In the genomic region with DNA sequence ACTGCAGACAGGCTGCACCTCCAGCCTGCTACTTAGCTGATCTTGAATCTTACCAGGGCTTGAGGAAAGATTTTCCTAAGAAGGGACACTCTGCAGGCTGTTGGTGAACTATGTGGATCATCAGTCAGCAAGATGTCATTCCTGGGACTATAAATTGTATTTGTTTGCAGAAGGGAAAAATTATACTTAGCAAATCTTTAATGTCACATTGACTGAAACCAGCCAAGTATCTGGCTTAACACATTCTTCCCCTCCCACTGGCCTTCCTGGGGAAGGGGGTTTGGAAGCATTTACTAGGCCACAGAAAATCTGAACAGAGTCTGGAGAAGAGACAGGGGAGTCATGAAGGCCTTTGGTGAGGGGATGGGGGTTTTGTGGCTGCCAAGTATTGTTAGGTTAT, we compare ENCODE assay signal across 1 cellular context.
TF ChIP-seq lines count a peak whose summit lies in the region.

No MANE protein-coding gene starts in this region.

TF ChIP-seq in A549, 52 proteins besides CTCF, POLR2A, EP300 and RAD21:
- TF ChIP-seq NR3C1 (IDR thresholded peaks at IDR 0.05) (no peak), SREBF2 (IDR thresholded peaks at IDR 0.05) (no peak), RARB (CRISPR knock-in tag; IDR thresholded peaks at IDR 0.05) (no peak), RFX5 (IDR thresholded peaks at IDR 0.05) (no peak), ZC3H11A (IDR thresholded peaks at IDR 0.05) (no peak), ZSCAN20 (CRISPR knock-in tag; IDR thresholded peaks at IDR 0.05) (no peak), GATA3 (IDR thresholded peaks at IDR 0.05; ENCODE audit: borderline replicate concordance) (no peak), FOSL2 (IDR thresholded peaks at IDR 0.05) (no peak), FOSL2 (CRISPR knock-in tag; IDR thresholded peaks at IDR 0.05) (no peak), TFCP2L1 (CRISPR knock-in tag; IDR thresholded peaks at IDR 0.05) (no peak), EHMT2 (IDR thresholded peaks at IDR 0.05; ENCODE audit: low read depth) (no peak), FOSB (CRISPR knock-in tag; IDR thresholded peaks at IDR 0.05) (no peak), PHF8 (IDR thresholded peaks at IDR 0.05; ENCODE audit: borderline replicate concordance, low read depth) (no peak), CHD2 (IDR thresholded peaks at IDR 0.05; ENCODE audit: low read length, partially characterized antibody) (no peak), JUN (IDR thresholded peaks at IDR 0.05) (no peak)
- TF ChIP-seq, protein P1, sequence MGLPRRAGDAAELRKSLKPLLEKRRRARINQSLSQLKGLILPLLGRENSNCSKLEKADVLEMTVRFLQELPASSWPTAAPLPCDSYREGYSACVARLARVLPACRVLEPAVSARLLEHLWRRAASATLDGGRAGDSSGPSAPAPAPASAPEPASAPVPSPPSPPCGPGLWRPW (IDR thresholded peaks at IDR 0.05), result no peak
- TF ChIP-seq, protein P2, sequence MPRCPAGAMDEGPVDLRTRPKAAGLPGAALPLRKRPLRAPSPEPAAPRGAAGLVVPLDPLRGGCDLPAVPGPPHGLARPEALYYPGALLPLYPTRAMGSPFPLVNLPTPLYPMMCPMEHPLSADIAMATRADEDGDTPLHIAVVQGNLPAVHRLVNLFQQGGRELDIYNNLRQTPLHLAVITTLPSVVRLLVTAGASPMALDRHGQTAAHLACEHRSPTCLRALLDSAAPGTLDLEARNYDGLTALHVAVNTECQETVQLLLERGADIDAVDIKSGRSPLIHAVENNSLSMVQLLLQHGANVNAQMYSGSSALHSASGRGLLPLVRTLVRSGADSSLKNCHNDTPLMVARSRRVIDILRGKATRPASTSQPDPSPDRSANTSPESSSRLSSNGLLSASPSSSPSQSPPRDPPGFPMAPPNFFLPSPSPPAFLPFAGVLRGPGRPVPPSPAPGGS (IDR thresholded peaks at IDR 0.05), result no peak
- TF ChIP-seq, protein P3, sequence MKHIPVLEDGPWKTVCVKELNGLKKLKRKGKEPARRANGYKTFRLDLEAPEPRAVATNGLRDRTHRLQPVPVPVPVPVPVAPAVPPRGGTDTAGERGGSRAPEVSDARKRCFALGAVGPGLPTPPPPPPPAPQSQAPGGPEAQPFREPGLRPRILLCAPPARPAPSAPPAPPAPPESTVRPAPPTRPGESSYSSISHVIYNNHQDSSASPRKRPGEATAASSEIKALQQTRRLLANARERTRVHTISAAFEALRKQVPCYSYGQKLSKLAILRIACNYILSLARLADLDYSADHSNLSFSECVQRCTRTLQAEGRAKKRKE (CRISPR knock-in tag; IDR thresholded peaks at IDR 0.05; ENCODE audit: low read depth), result no peak
- TF ChIP-seq, protein P4, sequence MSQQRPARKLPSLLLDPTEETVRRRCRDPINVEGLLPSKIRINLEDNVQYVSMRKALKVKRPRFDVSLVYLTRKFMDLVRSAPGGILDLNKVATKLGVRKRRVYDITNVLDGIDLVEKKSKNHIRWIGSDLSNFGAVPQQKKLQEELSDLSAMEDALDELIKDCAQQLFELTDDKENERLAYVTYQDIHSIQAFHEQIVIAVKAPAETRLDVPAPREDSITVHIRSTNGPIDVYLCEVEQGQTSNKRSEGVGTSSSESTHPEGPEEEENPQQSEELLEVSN (IDR thresholded peaks at IDR 0.05; ENCODE audit: borderline replicate concordance, low read depth), result no peak
- TF ChIP-seq, protein P5, sequence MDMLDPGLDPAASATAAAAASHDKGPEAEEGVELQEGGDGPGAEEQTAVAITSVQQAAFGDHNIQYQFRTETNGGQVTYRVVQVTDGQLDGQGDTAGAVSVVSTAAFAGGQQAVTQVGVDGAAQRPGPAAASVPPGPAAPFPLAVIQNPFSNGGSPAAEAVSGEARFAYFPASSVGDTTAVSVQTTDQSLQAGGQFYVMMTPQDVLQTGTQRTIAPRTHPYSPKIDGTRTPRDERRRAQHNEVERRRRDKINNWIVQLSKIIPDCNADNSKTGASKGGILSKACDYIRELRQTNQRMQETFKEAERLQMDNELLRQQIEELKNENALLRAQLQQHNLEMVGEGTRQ (IDR thresholded peaks at IDR 0.05), result no peak
